3 cellular contexts compared by ENCODE assay signal in the genomic region with DNA sequence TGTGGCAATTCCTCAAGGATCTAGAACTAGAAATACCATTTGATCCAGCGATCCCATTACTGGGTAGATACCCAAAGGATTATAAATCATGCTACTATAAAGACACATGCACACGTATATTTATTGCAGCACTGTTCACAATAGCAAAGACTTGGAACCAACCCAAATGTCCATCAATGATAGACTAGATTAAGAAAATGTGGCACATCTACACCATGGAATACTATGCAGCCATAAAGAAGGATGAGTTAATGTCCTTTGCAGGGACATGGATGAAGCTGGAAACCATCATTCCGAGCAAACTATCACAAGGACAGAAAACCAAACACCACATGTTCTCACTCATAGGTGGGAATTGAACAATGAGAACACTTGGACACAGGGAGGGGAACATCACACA. TPM values are rescaled to one million over a fixed set of nuclear protein-coding genes. Genes with fewer than 3 reads are reported as not detected.
"Had no signal": no experiment of that assay in that cellular context is flagged by ENCODE, and none has a peak within 500 bp of the region (broad histone marks: within the 10 kb centered on the region; RNA-seq: fewer than 3 reads in every experiment).

No MANE protein-coding gene starts in this region.

RNA-seq across cellular contexts. Expression of a gene that starts 49.2 kb away (rescaled TPM):
- total RNA-seq: activated naive CD4-positive, alpha-beta T cell treated with anti-CD3 and anti-CD28 coated beads for 36 hours; activated naive CD8-positive, alpha-beta T cell treated with anti-CD3 and anti-CD28 coated beads for 36 hours; activated naive CD8-positive, alpha-beta T cell treated with anti-CD3 and anti-CD28 coated beads, Interleukin-2, amount 10 ng/mL, durations not matched to agents 7 days and 5 days had no signal
